9 cellular contexts compared by ENCODE assay signal in genomic region chr6:10555625-10556309, GRCh38. TPM values are rescaled to one million over a fixed set of nuclear protein-coding genes. Genes with fewer than 3 reads are reported as not detected.
DNase-seq lines count a peak whose midpoint lies in the region; ATAC-seq and TF ChIP-seq lines count a peak whose summit lies in the region.
"Had no signal": no experiment of that assay in that cellular context is flagged by ENCODE, and none has a peak within 500 bp of the region (broad histone marks: within the 10 kb centered on the region; RNA-seq: fewer than 3 reads in every experiment).

No MANE protein-coding gene starts in this region.

- H3K36me3 ChIP-seq in HUES48 (ENCODE audit: control insufficient read depth, insufficient read depth, low read length), result no peaks in the 10 kb centered on the region

- no peaks in the 10 kb centered on the region for H3K27me3 ChIP-seq in HUES48 (ENCODE audit: control insufficient read depth, insufficient read depth, low read length)

- H3K4me3 ChIP-seq in HUES48 (ENCODE audit: low read depth, low read length) (peak overlapping the region; percentile 82), fibroblast of the aortic adventitia (ENCODE audit: low read depth, low read length) (peak overlapping the region; percentile 55)

- H3K4me3 Mint-ChIP-seq in nephron progenitor cell (peak overlapping the region; percentile 91), Calu3 (ENCODE audit: low read depth, unreplicated experiment) (no peak overlapping the region)

- peak; percentile 35 for DNase-seq in SK-MEL-5 (ENCODE audit: low read depth, low spot score)
- DNase-seq in fibroblast of the aortic adventitia (ENCODE audit: low read depth), result peak; percentile 23
- DNase-seq in nephron progenitor cell, result peak; percentile 55
- no peak for DNase-seq in SIG-M5 (lab: John Stamatoyannopoulos, UW)
- DNase-seq in Calu3, result no peak

- H3K27ac ChIP-seq in HUES48 (ENCODE audit: low read depth, low read length), result peak overlapping the region; percentile 97

- H3K9me3 ChIP-seq in HUES48 (ENCODE audit: control insufficient read depth, insufficient read depth, low read length), result no peaks in the 10 kb centered on the region

- H3K9ac ChIP-seq in HUES48 (ENCODE audit: low read depth, low read length), result peak overlapping the region; percentile 69

- H3K36me3 Mint-ChIP-seq in nephron progenitor cell (ENCODE audit: low read depth) (no peaks in the 10 kb centered on the region), Calu3 (ENCODE audit: insufficient read depth, unreplicated experiment) (no peaks in the 10 kb centered on the region)

- CTCF ChIA-PET in Calu3 (lab: Charles Lee), result no interaction called here

- H3K27me3 Mint-ChIP-seq in nephron progenitor cell (ENCODE audit: low read depth, poor library complexity), result peaks cover 14% of the 10 kb centered on the region
- no peaks in the 10 kb centered on the region for H3K27me3 Mint-ChIP-seq in Calu3 (ENCODE audit: unreplicated experiment)
- H3K27me3 Mint-ChIP-seq: IgD-negative memory B cell had no signal

- no peaks in the 10 kb centered on the region for H3K9me3 Mint-ChIP-seq in nephron progenitor cell
- no peaks in the 10 kb centered on the region for H3K9me3 Mint-ChIP-seq in Calu3 (ENCODE audit: low read depth, unreplicated experiment)
- H3K9me3 Mint-ChIP-seq: IgD-negative memory B cell had no signal

- no TSS peak for BruUV-seq in Calu3 (replicated peaks; lab: Mats Ljungman, UMichigan)

- TF ChIP-seq CTCF in fibroblast of the aortic adventitia (IDR thresholded peaks at IDR 0.05; ENCODE audit: insufficient read depth, low read length) (no peak), nephron progenitor cell (IDR thresholded peaks at IDR 0.05) (no peak), Calu3 (IDR thresholded peaks at IDR 0.05; ENCODE audit: unreplicated experiment) (no peak)

- intact Hi-C loops in Calu3 (cut with micrococcal nuclease; ENCODE audit: unreplicated experiment), result no loop called here

- peaks cover 77% of the 10 kb centered on the region for H3K4me1 Mint-ChIP-seq in nephron progenitor cell
- H3K4me1 Mint-ChIP-seq in Calu3 (ENCODE audit: low read depth, unreplicated experiment), result no peaks in the 10 kb centered on the region

- peaks cover 52% of the 10 kb centered on the region for H3K4me1 ChIP-seq in HUES48 (ENCODE audit: control insufficient read depth, insufficient read depth, low read length)

- H3K27ac Mint-ChIP-seq in nephron progenitor cell (peak overlapping the region; percentile 97), Calu3 (ENCODE audit: unreplicated experiment) (no peak overlapping the region)
- H3K27ac Mint-ChIP-seq: IgD-negative memory B cell had no signal

- ATAC-seq in HG03571 (IDR thresholded peaks at IDR 0.05; ENCODE audit: unreplicated experiment) (no peak), HG03097 (IDR thresholded peaks at IDR 0.05; ENCODE audit: low FRiP score, unreplicated experiment) (no peak)

- in situ Hi-C loops in SK-MEL-5 (cut with HindIII; ENCODE audit: low pct_unique_long_range_greater_than_20kb, low sequenced_read_pairs), result no loop called here

RNA-seq across cellular contexts. Expression of gene GCNT2, which starts 34.6 kb away (rescaled TPM):
- 38.6 and 39.8 TPM in 2 replicates for total RNA-seq in SK-MEL-5 (2014; rRNA removed; shearing (Covaris generic))
- 13.1 and 17.0 TPM in 2 replicates for polyA plus RNA-seq in SK-MEL-5 (2015; cell fraction: cytosol; rRNA removed)
- polyA plus RNA-seq in SK-MEL-5 (2015; cell fraction: nucleus; rRNA removed), result 12.4 and 15.6 TPM in 2 replicates
- total RNA-seq in fibroblast of the aortic adventitia (ENCODE audit: low replicate concordance), result 2.5 TPM in 1 of 2 replicates, not detected in the other
- 14.3 and 18.0 TPM in 2 replicates for total RNA-seq in Calu3 (2022)

Comparison
In these comparisons a context has a peak if more than half of its experiments do, and no peak if none do; other contexts are left out.
1. DNase-seq: peak in SK-MEL-5 (single experiment), fibroblast of the aortic adventitia (single experiment) and nephron progenitor cell (single experiment); none in SIG-M5 (single experiment) and Calu3 (single experiment).